ENCODE assay signal across 1 cellular context in genomic region chr17:21452377-21453143, GRCh38.
TF ChIP-seq lines count a peak whose summit lies in the region.

No MANE protein-coding gene starts in this region.

TF ChIP-seq in WTC11, 78 proteins besides CTCF, POLR2A, EP300 and RAD21 (continued from another document):
- peak; percentile 79; the same call in 1 of the 2 replicates for TF ChIP-seq ARID4B (CRISPR knock-in tag; IDR thresholded peaks at IDR 0.05; ENCODE audit: borderline replicate concordance)
- TF ChIP-seq ETV6 (CRISPR knock-in tag; IDR thresholded peaks at IDR 0.05), result peak; percentile 93
- peak; percentile 70 for TF ChIP-seq SMAD4 (CRISPR knock-in tag; IDR thresholded peaks at IDR 0.05)
- peak; percentile 79; the same call in 1 of the 2 replicates for TF ChIP-seq USF1 (CRISPR knock-in tag; IDR thresholded peaks at IDR 0.05)
- peak; percentile 40; the same call in 1 of the 2 replicates for TF ChIP-seq ESRRA (CRISPR knock-in tag; IDR thresholded peaks at IDR 0.05; ENCODE audit: borderline replicate concordance)
- TF ChIP-seq FOXP1 (CRISPR knock-in tag; IDR thresholded peaks at IDR 0.05; ENCODE audit: borderline replicate concordance), result peak; percentile 91
- TF ChIP-seq, protein P1, sequence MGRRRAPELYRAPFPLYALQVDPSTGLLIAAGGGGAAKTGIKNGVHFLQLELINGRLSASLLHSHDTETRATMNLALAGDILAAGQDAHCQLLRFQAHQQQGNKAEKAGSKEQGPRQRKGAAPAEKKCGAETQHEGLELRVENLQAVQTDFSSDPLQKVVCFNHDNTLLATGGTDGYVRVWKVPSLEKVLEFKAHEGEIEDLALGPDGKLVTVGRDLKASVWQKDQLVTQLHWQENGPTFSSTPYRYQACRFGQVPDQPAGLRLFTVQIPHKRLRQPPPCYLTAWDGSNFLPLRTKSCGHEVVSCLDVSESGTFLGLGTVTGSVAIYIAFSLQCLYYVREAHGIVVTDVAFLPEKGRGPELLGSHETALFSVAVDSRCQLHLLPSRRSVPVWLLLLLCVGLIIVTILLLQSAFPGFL (CRISPR knock-in tag; IDR thresholded peaks at IDR 0.05; ENCODE audit: borderline replicate concordance), result peak; percentile 31; the same call in 1 of the 2 replicates
- 0 out of 2 replicates have a peak, but pooled peaks have one; percentile 53 for TF ChIP-seq MYBL2 (CRISPR knock-in tag; IDR thresholded peaks at IDR 0.05)
- TF ChIP-seq TEAD1 (CRISPR knock-in tag; IDR thresholded peaks at IDR 0.05), result peak; percentile 89
- peak; percentile 80 for TF ChIP-seq FOXK1 (CRISPR knock-in tag; IDR thresholded peaks at IDR 0.05)
- TF ChIP-seq CREB1 (CRISPR knock-in tag; IDR thresholded peaks at IDR 0.05), result peak; percentile 83; the same call in 1 of the 2 replicates
- peak; percentile 89 for TF ChIP-seq JUN (CRISPR knock-in tag; IDR thresholded peaks at IDR 0.05)
- TF ChIP-seq, protein P2, sequence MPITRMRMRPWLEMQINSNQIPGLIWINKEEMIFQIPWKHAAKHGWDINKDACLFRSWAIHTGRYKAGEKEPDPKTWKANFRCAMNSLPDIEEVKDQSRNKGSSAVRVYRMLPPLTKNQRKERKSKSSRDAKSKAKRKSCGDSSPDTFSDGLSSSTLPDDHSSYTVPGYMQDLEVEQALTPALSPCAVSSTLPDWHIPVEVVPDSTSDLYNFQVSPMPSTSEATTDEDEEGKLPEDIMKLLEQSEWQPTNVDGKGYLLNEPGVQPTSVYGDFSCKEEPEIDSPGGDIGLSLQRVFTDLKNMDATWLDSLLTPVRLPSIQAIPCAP (CRISPR knock-in tag; IDR thresholded peaks at IDR 0.05), result peak; percentile 84; the same call in 1 of the 2 replicates
- TF ChIP-seq TP53 (CRISPR knock-in tag; IDR thresholded peaks at IDR 0.05), result peak; percentile 89
- TF ChIP-seq ZNF219 (CRISPR knock-in tag; IDR thresholded peaks at IDR 0.05; ENCODE audit: borderline replicate concordance), result peak; percentile 80; the same call in 1 of the 2 replicates
- TF ChIP-seq, protein P3, sequence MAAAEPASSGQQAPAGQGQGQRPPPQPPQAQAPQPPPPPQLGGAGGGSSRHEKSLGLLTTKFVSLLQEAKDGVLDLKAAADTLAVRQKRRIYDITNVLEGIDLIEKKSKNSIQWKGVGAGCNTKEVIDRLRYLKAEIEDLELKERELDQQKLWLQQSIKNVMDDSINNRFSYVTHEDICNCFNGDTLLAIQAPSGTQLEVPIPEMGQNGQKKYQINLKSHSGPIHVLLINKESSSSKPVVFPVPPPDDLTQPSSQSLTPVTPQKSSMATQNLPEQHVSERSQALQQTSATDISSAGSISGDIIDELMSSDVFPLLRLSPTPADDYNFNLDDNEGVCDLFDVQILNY (CRISPR knock-in tag; IDR thresholded peaks at IDR 0.05), result peak; percentile 60; the same call in 1 of the 2 replicates
- peak; percentile 55 for TF ChIP-seq USF2 (CRISPR knock-in tag; IDR thresholded peaks at IDR 0.05)
- TF ChIP-seq ZNF263 (CRISPR knock-in tag; IDR thresholded peaks at IDR 0.05; ENCODE audit: low read depth), result 0 out of 2 replicates have a peak, but pooled peaks have one; percentile 36
- no peak for TF ChIP-seq OVOL2 (CRISPR knock-in tag; IDR thresholded peaks at IDR 0.05; ENCODE audit: borderline replicate concordance)
- peak; percentile 64 for TF ChIP-seq TEAD4 (CRISPR knock-in tag; IDR thresholded peaks at IDR 0.05)
- TF ChIP-seq NFE2L1 (CRISPR knock-in tag; IDR thresholded peaks at IDR 0.05), result peak; percentile 90; the same call in 1 of the 2 replicates
- TF ChIP-seq RELA (CRISPR knock-in tag; IDR thresholded peaks at IDR 0.05; ENCODE audit: borderline replicate concordance), result peak; percentile 66; the same call in 1 of the 2 replicates
- 0 out of 2 replicates have a peak, but pooled peaks have one; percentile 68 for TF ChIP-seq ZBTB21 (CRISPR knock-in tag; IDR thresholded peaks at IDR 0.05; ENCODE audit: borderline replicate concordance)
- TF ChIP-seq STAT6 (CRISPR knock-in tag; conservative IDR thresholded peaks at IDR 0.05; ENCODE audit: low read depth), result no peak
- no peak for TF ChIP-seq ZNF396 (CRISPR knock-in tag; IDR thresholded peaks at IDR 0.05; ENCODE audit: borderline replicate concordance)
